12 cellular contexts compared by ENCODE assay signal in the genomic region with DNA sequence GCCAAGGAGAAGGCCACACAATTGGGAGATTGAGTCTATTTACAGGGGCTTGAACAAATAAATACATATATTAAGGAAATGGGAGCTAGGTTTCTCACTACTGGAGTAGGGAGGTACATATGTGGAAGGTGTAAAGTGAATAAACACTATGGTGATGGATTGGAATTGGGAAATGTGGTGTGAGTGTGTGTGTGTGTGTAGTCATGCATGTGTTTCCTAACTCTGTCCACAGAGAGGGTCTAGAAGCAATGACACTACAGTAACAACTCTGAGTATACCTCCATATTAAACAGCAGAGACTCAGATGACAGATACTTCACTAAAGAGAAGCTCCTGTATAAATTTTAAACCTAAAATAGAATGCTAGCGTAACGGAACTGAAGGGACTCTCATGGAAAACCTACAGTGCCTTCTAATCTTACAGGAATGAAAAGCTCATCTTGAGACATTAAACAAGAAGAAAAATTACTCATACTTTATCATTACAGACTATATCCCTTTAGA.
"Had no signal": no experiment of that assay in that cellular context is flagged by ENCODE, and none has a peak within 500 bp of the region (broad histone marks: within the 10 kb centered on the region; RNA-seq: fewer than 3 reads in every experiment).

No MANE protein-coding gene starts in this region.

- H3K4me3 ChIP-seq: right atrium auricular region, tibial artery had no signal

- DNase-seq: activated CD8-positive, alpha-beta T cell treated with anti-CD3 and anti-CD28 coated beads for 36 hours; activated naive CD4-positive, alpha-beta T cell treated with Interleukin-2 at 50 U/mL for 16 hours; activated T-cell treated with anti-CD3 and anti-CD28 coated beads, Interleukin-2, amount 50 U/mL, for 1 hour; effector CD4-positive, alpha-beta T cell; immature natural killer cell; kidney glomerular epithelial cell; left ventricle myocardium superior; stimulated activated CD4-positive, alpha-beta T cell treated with anti-CD3 and anti-CD28 coated beads, Interleukin-2, amount 100 ng/mL, for 24 hours; stimulated activated naive CD8-positive, alpha-beta T cell treated with anti-CD3 and anti-CD28 coated beads, Interleukin-15, Interleukin-2, amounts not matched to agents 100 U/mL and 50 U/mL, for 24 hours; substantia nigra; tibial artery had no signal
